Comparison of ENCODE assay signal across 1 cellular context in genomic region chr17:7413346-7413985, GRCh38.
TF ChIP-seq lines count a peak whose summit lies in the region.

No MANE protein-coding gene starts in this region.

TF ChIP-seq in HepG2, 621 proteins besides CTCF, POLR2A, EP300 and RAD21:
- TF ChIP-seq ZNF331 (CRISPR knock-in tag; IDR thresholded peaks at IDR 0.05), result no peak
- no peak for TF ChIP-seq ZNF501 (CRISPR knock-in tag; IDR thresholded peaks at IDR 0.05)
- no peak for TF ChIP-seq SALL1 (CRISPR knock-in tag; IDR thresholded peaks at IDR 0.05)
- no peak for TF ChIP-seq SNAPC2 (CRISPR knock-in tag; IDR thresholded peaks at IDR 0.05)
- no peak for TF ChIP-seq FOXA1 (IDR thresholded peaks at IDR 0.05)
- no peak for TF ChIP-seq FOXA1 (CRISPR knock-in tag; IDR thresholded peaks at IDR 0.05)
- TF ChIP-seq ZFAT (CRISPR knock-in tag; conservative IDR thresholded peaks at IDR 0.05), result no peak
- no peak for TF ChIP-seq TSC22D2 (CRISPR knock-in tag; IDR thresholded peaks at IDR 0.05; ENCODE audit: borderline replicate concordance)
- no peak for TF ChIP-seq ZNF296 (CRISPR knock-in tag; conservative IDR thresholded peaks at IDR 0.05)
- no peak for TF ChIP-seq HDAC6 (IDR thresholded peaks at IDR 0.05; ENCODE audit: low read depth, low read length)
- TF ChIP-seq ZBTB10 (CRISPR knock-in tag; IDR thresholded peaks at IDR 0.05; ENCODE audit: borderline replicate concordance), result no peak
- no peak for TF ChIP-seq ZNF598 (CRISPR knock-in tag; IDR thresholded peaks at IDR 0.05; ENCODE audit: borderline replicate concordance)
- no peak for TF ChIP-seq ZNF724P (CRISPR knock-in tag; IDR thresholded peaks at IDR 0.05; ENCODE audit: borderline replicate concordance)
- no peak for TF ChIP-seq ZNF33B (CRISPR knock-in tag; IDR thresholded peaks at IDR 0.05)
- TF ChIP-seq CBX2 (IDR thresholded peaks at IDR 0.05; ENCODE audit: low read depth, low read length), result no peak
- no peak for TF ChIP-seq CBX2 (CRISPR knock-in tag; IDR thresholded peaks at IDR 0.05; ENCODE audit: low read depth)
- no peak for TF ChIP-seq SIX4 (CRISPR knock-in tag; IDR thresholded peaks at IDR 0.05)
- no peak for TF ChIP-seq ZNF496 (CRISPR knock-in tag; IDR thresholded peaks at IDR 0.05; ENCODE audit: insufficient replicate concordance)
- TF ChIP-seq SALL2 (CRISPR knock-in tag; IDR thresholded peaks at IDR 0.05), result no peak
- no peak for TF ChIP-seq CCAR2 (optimal IDR thresholded peaks at IDR 0.05; ENCODE audit: low read depth, low read length)
TF ChIP-seq in HepG2: peak in this region for 0.
